8 cellular contexts compared by ENCODE assay signal in genomic region chr2:9844581-9844980, GRCh38. TPM values are rescaled to one million over a fixed set of nuclear protein-coding genes. Genes with fewer than 3 reads are reported as not detected.
DNase-seq lines count a peak whose midpoint lies in the region; ATAC-seq and TF ChIP-seq lines count a peak whose summit lies in the region.

No MANE protein-coding gene starts in this region.

- H3K9me3 ChIP-seq in BLaER1, result no peaks in the 10 kb centered on the region
- no peaks in the 10 kb centered on the region for H3K9me3 ChIP-seq in esophagus squamous epithelium

- H3K4me1 Mint-ChIP-seq in stimulated activated memory B cell treated with anti-CD40 and anti-IgM and Interleukin-4, amounts not matched to agents 10 μg/mL and 1 μg/mL and 100 μg/mL, for 72 hours, result peaks cover 37% of the 10 kb centered on the region

- H3K4me3 ChIP-seq in BLaER1 (peak overlapping the region; percentile 74), esophagus squamous epithelium (peak overlapping the region; percentile 48 to 93 (median 82))

- peaks cover 34% of the 10 kb centered on the region for H3K36me3 ChIP-seq in BLaER1
- H3K36me3 ChIP-seq in esophagus squamous epithelium, result peaks cover 0 to 22% (median 0%) of the 10 kb centered on the region in 3 donors

- no peaks in the 10 kb centered on the region for H3K27me3 ChIP-seq in BLaER1
- no peaks in the 10 kb centered on the region for H3K27me3 ChIP-seq in esophagus squamous epithelium

- no peak for TF ChIP-seq POLR2A in esophagus squamous epithelium (IDR thresholded peaks at IDR 0.05)

- H3K27ac ChIP-seq in BLaER1 (no peak overlapping the region), esophagus squamous epithelium (peak overlapping the region; percentile 89 to 95 (median 94))

- no peaks in the 10 kb centered on the region for H3K9me3 Mint-ChIP-seq in stimulated activated memory B cell treated with anti-CD40 and anti-IgM and Interleukin-4, amounts not matched to agents 10 μg/mL and 1 μg/mL and 100 μg/mL, for 72 hours

- ATAC-seq in GM19455 (IDR thresholded peaks at IDR 0.05; ENCODE audit: unreplicated experiment) (peak; percentile 28), GM21390 (IDR thresholded peaks at IDR 0.05; ENCODE audit: unreplicated experiment) (no peak), HG02981 (IDR thresholded peaks at IDR 0.05; ENCODE audit: unreplicated experiment) (no peak)
- no peak for ATAC-seq in stimulated activated memory B cell treated with anti-CD40 and anti-IgM and Interleukin-4, amounts not matched to agents 10 μg/mL and 1 μg/mL and 100 μg/mL, for 72 hours

- peak overlapping the region; percentile 82 for H3K4me2 ChIP-seq in BLaER1

- DNase-seq in RPMI7951 (ENCODE audit: low read depth), result peak; percentile 55
- DNase-seq in esophagus squamous epithelium (lab: John Stamatoyannopoulos, UW), result no peak
- DNase-seq in anterior cingulate cortex (lab: John Stamatoyannopoulos, UW), result no peak

- H3K36me3 Mint-ChIP-seq in stimulated activated memory B cell treated with anti-CD40 and anti-IgM and Interleukin-4, amounts not matched to agents 10 μg/mL and 1 μg/mL and 100 μg/mL, for 72 hours, result peaks cover 25% of the 10 kb centered on the region

- H3K9ac ChIP-seq in BLaER1, result peak overlapping the region; percentile 81; the same call in 1 of the 2 replicates

- intact Hi-C loops in esophagus squamous epithelium (cut with DNase I), result no loop called here

- H3K27ac Mint-ChIP-seq in stimulated activated memory B cell treated with anti-CD40 and anti-IgM and Interleukin-4, amounts not matched to agents 10 μg/mL and 1 μg/mL and 100 μg/mL, for 72 hours, result peak overlapping the region; percentile 91

- no peaks in the 10 kb centered on the region for H3K27me3 Mint-ChIP-seq in stimulated activated memory B cell treated with anti-CD40 and anti-IgM and Interleukin-4, amounts not matched to agents 10 μg/mL and 1 μg/mL and 100 μg/mL, for 72 hours

- WGBS in esophagus squamous epithelium, 2 donors, result 6 to 12% methylated on average over 4 of the region's 4 CpGs

- peaks cover 28% of the 10 kb centered on the region for H3K4me1 ChIP-seq in BLaER1
- H3K4me1 ChIP-seq in esophagus squamous epithelium, result peaks cover 19 to 50% (median 21%) of the 10 kb centered on the region in 3 donors

- no peak for TF ChIP-seq CTCF in esophagus squamous epithelium (IDR thresholded peaks at IDR 0.05)

- peak overlapping the region; percentile 82 for H3K4me3 Mint-ChIP-seq in stimulated activated memory B cell treated with anti-CD40 and anti-IgM and Interleukin-4, amounts not matched to agents 10 μg/mL and 1 μg/mL and 100 μg/mL, for 72 hours

- no peaks in the 10 kb centered on the region for H4K20me1 ChIP-seq in BLaER1

RNA-seq across cellular contexts. Expression of gene TAF1B, which starts 1.3 kb away (rescaled TPM):
- 40.9 and 49.6 TPM in 2 replicates for total RNA-seq in RPMI7951 (2014; rRNA removed; shearing (Covaris generic))
- total RNA-seq in esophagus squamous epithelium, result 10 to 100 TPM in 3 of 4 donors, 1 to 10 TPM in 1; 6.7 to 19.3 (median 14.9) TPM
